Comparison of ENCODE assay signal across 1 cellular context in the genomic region with DNA sequence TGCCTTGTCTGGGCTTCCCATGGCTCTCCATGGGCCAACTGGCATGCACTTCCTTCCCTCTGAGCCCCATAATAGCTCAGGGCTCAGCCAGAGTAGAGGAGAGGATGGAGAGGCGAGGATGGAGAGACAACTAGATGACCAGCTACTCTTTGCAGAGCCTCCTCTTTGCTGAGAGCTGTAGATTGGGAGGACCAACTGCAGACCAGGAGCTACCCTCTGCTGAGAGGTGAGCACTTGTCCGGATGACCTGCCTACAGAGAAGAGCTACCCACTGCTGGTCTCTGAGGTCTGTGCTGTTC.
TF ChIP-seq lines count a peak whose summit lies in the region.

No MANE protein-coding gene starts in this region.

TF ChIP-seq in HepG2, 621 proteins besides CTCF, POLR2A, EP300 and RAD21:
- no peak for TF ChIP-seq ERF (CRISPR knock-in tag; IDR thresholded peaks at IDR 0.05)
- TF ChIP-seq, protein P1, sequence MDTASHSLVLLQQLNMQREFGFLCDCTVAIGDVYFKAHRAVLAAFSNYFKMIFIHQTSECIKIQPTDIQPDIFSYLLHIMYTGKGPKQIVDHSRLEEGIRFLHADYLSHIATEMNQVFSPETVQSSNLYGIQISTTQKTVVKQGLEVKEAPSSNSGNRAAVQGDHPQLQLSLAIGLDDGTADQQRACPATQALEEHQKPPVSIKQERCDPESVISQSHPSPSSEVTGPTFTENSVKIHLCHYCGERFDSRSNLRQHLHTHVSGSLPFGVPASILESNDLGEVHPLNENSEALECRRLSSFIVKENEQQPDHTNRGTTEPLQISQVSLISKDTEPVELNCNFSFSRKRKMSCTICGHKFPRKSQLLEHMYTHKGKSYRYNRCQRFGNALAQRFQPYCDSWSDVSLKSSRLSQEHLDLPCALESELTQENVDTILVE (CRISPR knock-in tag; IDR thresholded peaks at IDR 0.05), result no peak
